11 cellular contexts compared by ENCODE assay signal in the genomic region with DNA sequence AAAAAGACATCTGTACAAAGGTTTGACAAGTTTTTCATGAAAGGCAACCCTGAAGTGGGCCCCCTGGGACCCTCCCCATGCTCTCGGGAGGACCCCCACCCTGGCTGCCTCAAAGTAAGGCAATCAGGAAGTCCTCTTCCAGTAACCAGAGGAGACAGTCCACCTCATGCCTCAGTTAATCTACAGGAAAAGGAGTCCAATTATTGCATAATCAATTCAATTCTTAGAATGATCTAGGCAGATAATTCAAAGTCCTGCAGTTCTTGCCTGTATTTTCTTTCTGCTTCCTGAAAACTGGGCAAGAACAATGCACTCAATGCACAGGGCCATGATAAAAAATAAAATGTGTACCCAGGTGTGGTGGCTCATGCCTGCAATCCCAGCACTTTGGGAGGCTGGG.
"Had no signal": no experiment of that assay in that cellular context is flagged by ENCODE, and none has a peak within 500 bp of the region (broad histone marks: within the 10 kb centered on the region; RNA-seq: fewer than 3 reads in every experiment).

No MANE protein-coding gene starts in this region.

- H3K4me1 ChIP-seq: left lung, spleen had no signal

- ATAC-seq: body of pancreas; left lung; sciatic nerve; stimulated activated naive CD8-positive, alpha-beta T cell treated with anti-CD3 and anti-CD28 coated beads, Interleukin-15, amount 100 ng/mL, for 72 hours had no signal

- H3K4me3 ChIP-seq: body of pancreas, left lung, spleen had no signal

- DNase-seq: activated CD4-positive, alpha-beta T cell treated with anti-CD3 and anti-CD28 coated beads, Interleukin-2, amount 10 ng/mL, durations not matched to agents 7 days and 5 days; activated naive CD8-positive, alpha-beta T cell treated with anti-CD3 and anti-CD28 coated beads for 36 hours; amygdala; body of pancreas; caudate nucleus; left lung; mesenchymal stem cell; nucleus accumbens; spleen; stimulated activated naive CD8-positive, alpha-beta T cell treated with anti-CD3 and anti-CD28 coated beads, Interleukin-15, amount 100 ng/mL, for 72 hours had no signal

- H3K27ac ChIP-seq: body of pancreas, left lung, spleen had no signal

- H3K9me3 ChIP-seq: body of pancreas, left lung, spleen had no signal

- H3K27me3 ChIP-seq: body of pancreas, left lung, spleen had no signal
